ENCODE assay signal across 8 cellular contexts in the genomic region with DNA sequence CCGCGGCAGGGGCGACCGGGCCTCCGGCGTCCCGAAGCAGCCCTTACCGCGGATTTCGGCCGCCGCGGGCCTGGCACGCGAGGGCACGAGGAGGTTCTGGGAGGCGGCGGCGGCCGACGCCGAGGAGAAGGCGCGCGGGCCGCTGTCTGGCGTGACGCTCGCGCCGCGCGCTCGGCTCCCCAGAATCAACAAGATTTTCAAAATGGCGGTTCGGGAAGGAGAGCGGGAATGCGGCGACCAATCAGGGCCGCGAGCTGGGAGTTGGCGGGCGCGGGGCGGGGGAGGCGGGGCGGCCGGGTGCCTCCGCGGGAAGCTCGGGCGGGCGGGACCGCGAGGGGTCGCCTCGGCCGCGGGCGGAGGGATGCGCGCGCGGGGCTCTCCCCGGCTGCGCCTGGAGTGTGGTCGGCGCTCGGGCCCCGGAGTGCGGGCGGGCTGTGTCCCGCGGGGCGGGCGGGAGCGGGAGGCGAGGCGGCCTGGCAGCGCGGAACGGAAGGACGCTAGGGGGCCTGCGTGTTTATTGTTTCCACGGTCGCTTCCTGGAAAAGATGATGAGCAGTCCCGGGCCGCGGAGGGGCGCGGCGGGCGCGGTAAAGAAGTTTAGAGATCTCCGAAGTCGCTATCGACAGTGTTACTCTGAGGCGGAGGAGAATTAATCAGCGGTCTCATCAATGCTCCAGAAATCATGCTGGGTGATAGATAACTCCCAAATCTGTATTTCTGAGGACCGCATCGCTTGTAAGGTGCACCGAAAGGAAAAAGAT. TPM values are rescaled to one million over a fixed set of nuclear protein-coding genes. Genes with fewer than 3 reads are reported as not detected.
A peak's percentile ranks its signal among the peaks of the same experiment; 100 is the strongest.
DNase-seq lines count a peak whose midpoint lies in the region; ATAC-seq and TF ChIP-seq lines count a peak whose summit lies in the region.

Gene DEK, minus strand, starts transcription at position 193 of the 761 bp plus-strand sequence. CDS start 543 bp downstream, outside the sequence.

- TF ChIP-seq CTCF in 22Rv1 (IDR thresholded peaks at IDR 0.05) (peak; percentile 75), body of pancreas (IDR thresholded peaks at IDR 0.05) (peak; percentile 43 to 66 (median 55))

- DNase-seq in NCI-H2107 (lab: John Stamatoyannopoulos, UW), result peak; percentile 49
- DNase-seq in UCSD-AML1 (lab: John Stamatoyannopoulos, UW; ENCODE audit: unreplicated experiment), result peak; percentile 89
- DNase-seq in body of pancreas, result peak; percentile 83 to 90 (median 85)
- peak; percentile 44 for DNase-seq in skeletal muscle cell (ENCODE audit: low read depth)

- H3K9me3 ChIP-seq in body of pancreas, result no peaks in the 10 kb centered on the region

- no peaks in the 10 kb centered on the region for H3K36me3 ChIP-seq in body of pancreas (replicated peaks in 1 of 2; ENCODE audit: insufficient read depth in 1 of 2, low read depth in 2 of 2)

- H3K4me3 ChIP-seq in body of pancreas, result peak within 1 kb of the TSS; percentile 69 to 82
- peak within 1 kb of the TSS; percentile 73 for H3K4me3 ChIP-seq in iPS-11a (ENCODE audit: low read depth, low read length)
- H3K4me3 ChIP-seq in skeletal muscle cell (ENCODE audit: low read depth, low read length), result peak within 1 kb of the TSS; percentile 92

- peaks cover 46% of the 10 kb centered on the region for H3K4me1 ChIP-seq in body of pancreas

- peak; percentile 29 for ATAC-seq in GM18517 (IDR thresholded peaks at IDR 0.05; ENCODE audit: unreplicated experiment)
- ATAC-seq in HG03064 (IDR thresholded peaks at IDR 0.05; ENCODE audit: low read depth, unreplicated experiment), result peak; percentile 31
- peak; percentile 91 for ATAC-seq in body of pancreas

- H3K27ac ChIP-seq in 22Rv1 (peak within 1 kb of the TSS; percentile 95), body of pancreas (peak within 1 kb of the TSS; percentile 93 to 100 (median 96))

- no peaks in the 10 kb centered on the region for H3K27me3 ChIP-seq in body of pancreas

- 0% methylated on average over 43 to 99 of the region's 102 CpGs for WGBS in body of pancreas, 2 donors

- intact Hi-C loops in body of pancreas (cut with DNase I), result no loop called here

- TF ChIP-seq POLR2A in body of pancreas (IDR thresholded peaks at IDR 0.05), result peak in 2 of 3 donors; percentile 63 to 67

RNA-seq across cellular contexts. Expression of gene DEK, which starts in this region (rescaled TPM):
- 10 to 100 TPM; 67.2 to 72.9 TPM for total RNA-seq in body of pancreas

Comparison
In these comparisons a context has a peak if more than half of its experiments do, and no peak if none do; other contexts are left out.
1. Peak in every context shown above with its lines: DNase-seq, ATAC-seq, H3K4me3 ChIP-seq and H3K27ac ChIP-seq.
2. ATAC-seq: peak in every context shown above with its lines; median percentile 91 in body of pancreas; 31 in HG03064; 29 in GM18517.